ENCODE assay signal across 10 cellular contexts in the genomic region with DNA sequence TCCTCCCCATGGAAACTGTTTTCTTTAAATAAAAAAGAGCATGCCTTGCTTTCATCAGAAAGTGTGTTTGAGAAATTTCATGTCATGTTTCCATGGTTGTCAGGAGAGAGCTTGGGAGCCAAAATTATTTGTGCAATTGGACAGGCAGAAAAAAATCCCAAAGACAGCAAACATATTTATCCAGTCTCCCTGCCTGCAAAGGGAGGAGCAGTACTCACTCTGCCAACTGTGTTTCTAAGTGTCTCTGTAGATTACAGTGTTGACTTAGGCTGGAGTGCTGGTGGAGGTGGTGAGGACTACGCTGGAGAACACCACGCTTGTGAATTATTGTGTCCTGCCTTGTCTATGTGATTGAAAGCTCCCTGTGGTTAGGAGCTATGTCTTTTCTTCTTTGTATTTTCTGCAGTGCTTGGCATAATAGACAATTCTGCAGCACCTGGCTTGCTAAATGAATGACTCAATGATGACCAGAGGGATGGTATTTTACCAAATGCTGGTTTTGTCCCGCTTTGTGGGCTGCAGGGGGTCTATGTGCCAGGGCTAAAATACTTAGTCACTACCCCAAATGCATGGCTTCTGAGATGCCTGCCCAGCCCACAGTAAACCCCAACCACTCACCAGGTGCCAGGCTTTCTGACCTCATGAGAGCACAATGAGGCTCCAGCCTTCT. TPM values are rescaled to one million over a fixed set of nuclear protein-coding genes. Genes with fewer than 3 reads are reported as not detected.
DNase-seq lines count a peak whose midpoint lies in the region; ATAC-seq and TF ChIP-seq lines count a peak whose summit lies in the region.
"Had no signal": no experiment of that assay in that cellular context is flagged by ENCODE, and none has a peak within 500 bp of the region (broad histone marks: within the 10 kb centered on the region; RNA-seq: fewer than 3 reads in every experiment).

No MANE protein-coding gene starts in this region.

- no peak for TF ChIP-seq CTCF in PC-3 (conservative IDR thresholded peaks at IDR 0.05; ENCODE audit: low read depth, low read length)
- TF ChIP-seq CTCF in prostate gland (IDR thresholded peaks at IDR 0.05): no peak
- TF ChIP-seq CTCF in OCI-LY7 (conservative IDR thresholded peaks at IDR 0.05; ENCODE audit: low read length): no peak

- H3K9me3 Mint-ChIP-seq in activated naive CD8-positive, alpha-beta T cell treated with anti-CD3 and anti-CD28 coated beads, Interleukin-2, amount 50 U/mL, for 24 hours: no peaks in the 10 kb centered on the region
- H3K9me3 Mint-ChIP-seq: natural killer cell treated with Interleukin-12 subunit alpha and Interleukin-12 subunit beta and Interleukin-15 and Interleukin-18, amount 100 ng/mL, for 72 hours had no signal

- DNase-seq in Daoy (ENCODE audit: low read depth) (peak; percentile 68), PC-3 (no peak), glomerular visceral epithelial cell (ENCODE audit: extremely low spot score) (peak; percentile 24), prostate gland (ENCODE audit: low spot score) (peak; percentile 47), OCI-LY7 (ENCODE audit: low spot score) (no peak), T-helper 1 cell (no peak), pons (ENCODE audit: low spot score) (no peak)
- no peak for DNase-seq in activated naive CD8-positive, alpha-beta T cell treated with anti-CD3 and anti-CD28 coated beads, Interleukin-2, amount 50 U/mL, for 24 hours

- no peak overlapping the region for H3K4me3 Mint-ChIP-seq in activated naive CD8-positive, alpha-beta T cell treated with anti-CD3 and anti-CD28 coated beads, Interleukin-2, amount 50 U/mL, for 24 hours
- H3K4me3 Mint-ChIP-seq: natural killer cell treated with Interleukin-12 subunit alpha and Interleukin-12 subunit beta and Interleukin-15 and Interleukin-18, amount 100 ng/mL, for 72 hours had no signal

- intact Hi-C loops in PC-3 (cut with micrococcal nuclease) (no loop called here), prostate gland (cut with DNase I) (loop anchor here (5.0 kb wide), 2 partner anchors 95 to 115 kb away; no protein-coding TSS in a partner anchor), OCI-LY7 (cut with micrococcal nuclease; ENCODE audit: unreplicated experiment) (loop anchor here (2.0 kb wide), 1 partner anchor 45 kb away; no protein-coding TSS in a partner anchor)

- no TSS peak for BruUV-seq in PC-3 (replicated peaks; lab: Mats Ljungman, UMichigan)
- no TSS peak for BruUV-seq in OCI-LY7 (replicated peaks; lab: Mats Ljungman, UMichigan)

- H3K9me3 ChIP-seq in PC-3 (ENCODE audit: low read length): no peaks in the 10 kb centered on the region
- H3K9me3 ChIP-seq in prostate gland: no peaks in the 10 kb centered on the region
- no peaks in the 10 kb centered on the region for H3K9me3 ChIP-seq in OCI-LY7 (ENCODE audit: low read length)

- H3K9ac ChIP-seq in PC-3 (ENCODE audit: low read length): no peak overlapping the region

- no peaks in the 10 kb centered on the region for H3K36me3 Mint-ChIP-seq in activated naive CD8-positive, alpha-beta T cell treated with anti-CD3 and anti-CD28 coated beads, Interleukin-2, amount 50 U/mL, for 24 hours (ENCODE audit: low read depth)
- H3K36me3 Mint-ChIP-seq: natural killer cell treated with Interleukin-12 subunit alpha and Interleukin-12 subunit beta and Interleukin-15 and Interleukin-18, amount 100 ng/mL, for 72 hours had no signal

- no peaks in the 10 kb centered on the region for H3K4me1 Mint-ChIP-seq in activated naive CD8-positive, alpha-beta T cell treated with anti-CD3 and anti-CD28 coated beads, Interleukin-2, amount 50 U/mL, for 24 hours

- POLR2A ChIA-PET in PC-3 (lab: Charles Lee; ENCODE audit: unreplicated experiment): no interaction called here
- POLR2A ChIA-PET in OCI-LY7 (lab: Charles Lee): interaction anchor here (0.6 kb wide), 1 partner anchor 44 kb away, joined by 3 read pairs; no protein-coding TSS in a partner anchor

- H3K4me3 ChIP-seq in PC-3 (ENCODE audit: low read length) (no peak overlapping the region), prostate gland (no peak overlapping the region), OCI-LY7 (ENCODE audit: low read depth, low read length, poor library complexity, severe bottlenecking) (no peak overlapping the region)
- H3K4me3 ChIP-seq: cardiac muscle cell had no signal

- H3K27me3 Mint-ChIP-seq in activated naive CD8-positive, alpha-beta T cell treated with anti-CD3 and anti-CD28 coated beads, Interleukin-2, amount 50 U/mL, for 24 hours: peaks cover 8% of the 10 kb centered on the region

- H3K4me1 ChIP-seq in PC-3 (ENCODE audit: insufficient read depth, low read length) (no peaks in the 10 kb centered on the region), prostate gland (replicated peaks) (no peaks in the 10 kb centered on the region), OCI-LY7 (ENCODE audit: insufficient read depth, low read length, poor library complexity, severe bottlenecking) (no peaks in the 10 kb centered on the region)

- no peak overlapping the region for H3K27ac Mint-ChIP-seq in activated naive CD8-positive, alpha-beta T cell treated with anti-CD3 and anti-CD28 coated beads, Interleukin-2, amount 50 U/mL, for 24 hours

- TF ChIP-seq POLR2A in prostate gland (IDR thresholded peaks at IDR 0.05): no peak

- CTCF ChIA-PET in PC-3 (lab: Charles Lee) (no interaction called here), OCI-LY7 (lab: Charles Lee; ENCODE audit: unreplicated experiment) (no interaction called here)

- H3K79me2 ChIP-seq in PC-3 (ENCODE audit: low read length) (no peaks in the 10 kb centered on the region), OCI-LY7 (ENCODE audit: insufficient read depth, low read depth, low read length) (no peaks in the 10 kb centered on the region)

- peak; percentile 56; the same call in 1 of the 2 replicates for ATAC-seq in PC-3
- ATAC-seq in activated naive CD8-positive, alpha-beta T cell treated with anti-CD3 and anti-CD28 coated beads, Interleukin-2, amount 50 U/mL, for 24 hours: no peak
- ATAC-seq: natural killer cell treated with Interleukin-12 subunit alpha and Interleukin-12 subunit beta and Interleukin-15 and Interleukin-18, amount 100 ng/mL, for 72 hours had no signal

- H3K9me2 ChIP-seq in PC-3 (replicated peaks; ENCODE audit: low read length) (no peaks in the 10 kb centered on the region), OCI-LY7 (ENCODE audit: insufficient read depth, low read length) (no peaks in the 10 kb centered on the region)

- H4K20me1 ChIP-seq in PC-3 (ENCODE audit: low read length): no peaks in the 10 kb centered on the region
- no peaks in the 10 kb centered on the region for H4K20me1 ChIP-seq in OCI-LY7 (ENCODE audit: insufficient read depth, low read length)

- H3K4me2 ChIP-seq in PC-3 (ENCODE audit: low read length): no peak overlapping the region
- no peak overlapping the region for H3K4me2 ChIP-seq in OCI-LY7 (ENCODE audit: low read length)

- WGBS in prostate gland: 35% methylated on average over 3 of the region's 3 CpGs

- H3F3A ChIP-seq in PC-3 (ENCODE audit: low read length, unreplicated experiment): no peaks in the 10 kb centered on the region

- H3K27me3 ChIP-seq in PC-3 (ENCODE audit: low read length) (no peaks in the 10 kb centered on the region), prostate gland (replicated peaks; ENCODE audit: insufficient read depth) (no peaks in the 10 kb centered on the region)
- H3K27me3 ChIP-seq: cardiac muscle cell had no signal

- no peak overlapping the region for H2AFZ ChIP-seq in PC-3 (ENCODE audit: low read length)
- no peak overlapping the region for H2AFZ ChIP-seq in OCI-LY7 (ENCODE audit: low read length)

- H3K27ac ChIP-seq in PC-3 (ENCODE audit: low read length) (no peak overlapping the region), prostate gland (peak overlapping the region in 1 of 2 donors; percentile 8), OCI-LY7 (ENCODE audit: low read depth, low read length, poor library complexity, severe bottlenecking) (no peak overlapping the region)
- H3K27ac ChIP-seq: cardiac muscle cell had no signal

- H3K36me3 ChIP-seq in PC-3 (ENCODE audit: low read depth, low read length) (no peaks in the 10 kb centered on the region), prostate gland (no peaks in the 10 kb centered on the region), OCI-LY7 (ENCODE audit: insufficient read depth, low read length) (no peaks in the 10 kb centered on the region)
- H3K36me3 ChIP-seq: cardiac muscle cell had no signal

RNA-seq across cellular contexts. Expression of a gene that starts 50.8 kb away (rescaled TPM):
- 4.4 and 5.0 TPM in 2 replicates for total RNA-seq in Daoy (2014; rRNA removed; shearing (Covaris generic))
- 4.4 and 7.3 TPM in 2 replicates for total RNA-seq in PC-3 (2014; rRNA removed)
- total RNA-seq in prostate gland: 10 to 100 TPM; 41.4 to 42.3 TPM
- 0.03 TPM in 1 of 2 replicates, not detected in the other for total RNA-seq in OCI-LY7 (2014; rRNA removed; shearing (Covaris generic))
- total RNA-seq in OCI-LY7 (2022): not detected in 2 replicates

Comparison
In these comparisons a context has a peak if more than half of its experiments do, and no peak if none do; other contexts are left out.
1. DNase-seq: peak in Daoy (single experiment), glomerular visceral epithelial cell (single experiment) and prostate gland (single experiment); none in PC-3 (single experiment), OCI-LY7 (single experiment), T-helper 1 cell (0 of 5), pons (single experiment) and activated naive CD8-positive, alpha-beta T cell treated with anti-CD3 and anti-CD28 coated beads, Interleukin-2, amount 50 U/mL, for 24 hours (single experiment).